17 cellular contexts compared by ENCODE assay signal in the genomic region with DNA sequence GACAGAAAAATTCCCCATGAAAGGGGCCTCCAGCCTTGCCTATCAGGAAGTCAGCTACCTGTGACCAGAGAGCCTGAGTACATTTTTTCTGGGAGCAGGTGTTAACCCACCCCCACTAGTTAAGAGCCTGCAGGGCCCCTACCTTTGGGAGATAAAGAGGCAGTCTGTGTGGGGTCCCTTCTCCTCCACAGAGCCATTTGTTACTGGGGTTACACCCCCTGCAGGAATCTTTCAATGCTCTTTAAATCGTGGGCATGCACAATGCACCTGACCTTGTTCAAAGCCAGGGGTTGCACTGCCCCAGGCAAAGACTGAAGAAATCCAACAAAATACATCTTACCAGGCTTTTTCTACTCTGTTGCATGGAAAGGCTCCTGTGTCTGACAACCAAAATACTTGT. TPM values are rescaled to one million over a fixed set of nuclear protein-coding genes. Genes with fewer than 3 reads are reported as not detected.
"Had no signal": no experiment of that assay in that cellular context is flagged by ENCODE, and none has a peak within 500 bp of the region (broad histone marks: within the 10 kb centered on the region; RNA-seq: fewer than 3 reads in every experiment).

No MANE protein-coding gene starts in this region.

- DNase-seq: activated CD4-positive, alpha-beta T cell treated with anti-CD3 and anti-CD28 coated beads, Interleukin-2, amount 50 U/mL, for 1 hour; activated CD8-positive, alpha-beta memory T cell treated with anti-CD3 and anti-CD28 coated beads for 24 hours; activated gamma-delta T cell treated with Interleukin-2 at 50 U/mL for 16 hours; amniotic stem cell; body of pancreas; caudate nucleus; naive B cell; stimulated activated CD4-positive, alpha-beta T cell treated with anti-CD3 and anti-CD28 coated beads, Interleukin-2, amount 100 ng/mL, for 48 hours; stimulated activated naive B cell treated with anti-CD40 and anti-IgM and Interleukin-4, amounts not matched to agents 10 μg/mL and 1 μg/mL and 100 μg/mL, for 72 hours; substantia nigra had no signal

- H3K4me3 ChIP-seq: body of pancreas, esophagus muscularis mucosa, tibial nerve had no signal

- H3K27me3 ChIP-seq: body of pancreas, tibial nerve had no signal

- H3K36me3 ChIP-seq: esophagus muscularis mucosa, neutrophil, tibial nerve had no signal

- H3K27ac Mint-ChIP-seq: activated naive CD8-positive, alpha-beta T cell; naive B cell; stimulated activated naive B cell treated with anti-CD40 and anti-IgM and Interleukin-4, amounts not matched to agents 10 μg/mL and 1 μg/mL and 100 μg/mL, for 72 hours had no signal

- H3K4me3 Mint-ChIP-seq: activated naive CD8-positive, alpha-beta T cell; naive B cell; stimulated activated naive B cell treated with anti-CD40 and anti-IgM and Interleukin-4, amounts not matched to agents 10 μg/mL and 1 μg/mL and 100 μg/mL, for 72 hours had no signal

- H3K36me3 Mint-ChIP-seq: activated naive CD8-positive, alpha-beta T cell; naive B cell; stimulated activated naive B cell treated with anti-CD40 and anti-IgM and Interleukin-4, amounts not matched to agents 10 μg/mL and 1 μg/mL and 100 μg/mL, for 72 hours had no signal

- H3K9me3 ChIP-seq: body of pancreas, esophagus muscularis mucosa, neutrophil, tibial nerve had no signal

- H3K27ac ChIP-seq: body of pancreas, esophagus muscularis mucosa, neutrophil, tibial nerve had no signal

- ATAC-seq: activated CD4-positive, CD25-positive, alpha-beta regulatory T cell treated with anti-CD3 and anti-CD28 coated beads, Interleukin-2, amount 50 U/mL, for 24 hours; body of pancreas; left lobe of liver; stimulated activated naive B cell treated with anti-CD40 and anti-IgM and Interleukin-4, amounts not matched to agents 10 μg/mL and 1 μg/mL and 100 μg/mL, for 72 hours had no signal

RNA-seq across cellular contexts. Expression of gene LYPD6, which starts 15.7 kb away (rescaled TPM):
- total RNA-seq: mononuclear cell had no signal
